Comparison of ENCODE assay signal across 8 cellular contexts in genomic region chr13:106534844-106535551, GRCh38. TPM values are rescaled to one million over a fixed set of nuclear protein-coding genes. Genes with fewer than 3 reads are reported as not detected.
DNase-seq lines count a peak whose midpoint lies in the region; ATAC-seq and TF ChIP-seq lines count a peak whose summit lies in the region.

No MANE protein-coding gene starts in this region.

- TF ChIP-seq POLR2A in gastroesophageal sphincter (IDR thresholded peaks at IDR 0.05): no peak

- no peak overlapping the region for H3K9ac ChIP-seq in HUES48 (ENCODE audit: low read depth, low read length)

- H3K4me1 ChIP-seq in HUES48 (ENCODE audit: control insufficient read depth, insufficient read depth, low read length) (peaks cover 41% of the 10 kb centered on the region), gastroesophageal sphincter (peaks cover 0 to 52% (median 0%) of the 10 kb centered on the region in 3 donors)

- peaks cover 17% of the 10 kb centered on the region for H3K4me1 Mint-ChIP-seq in activated T-helper 2 cell treated with anti-CD3 and anti-CD28 coated beads, Interferon-gamma antibody, Interleukin-2, Interleukin-4, amounts not matched to agents 10 μg/mL and 5 μg/mL and 100 μg/mL, durations not matched to agents 14 hours and 24 hours and 36 hours (ENCODE audit: low read depth)
- H3K4me1 Mint-ChIP-seq in osteocyte (ENCODE audit: unreplicated experiment): peaks cover 30% of the 10 kb centered on the region

- H3K9me3 ChIP-seq in HUES48 (ENCODE audit: control insufficient read depth, insufficient read depth, low read length) (no peaks in the 10 kb centered on the region), gastroesophageal sphincter (no peaks in the 10 kb centered on the region)

- intact Hi-C loops in activated T-helper 2 cell treated with anti-CD3 and anti-CD28 coated beads, Interferon-gamma antibody, Interleukin-2, Interleukin-4, amounts not matched to agents 10 μg/mL and 5 μg/mL and 100 μg/mL, durations not matched to agents 14 hours and 24 hours and 36 hours (cut with micrococcal nuclease): loop anchor here (1.0 to 10.0 kb wide), 6 partner anchors 26 to 1400 kb away; no protein-coding TSS in a partner anchor

- WGBS in gastroesophageal sphincter (ENCODE audit: low coverage in 1 of 2), 2 donors: no CpG with 5 or more reads among the region's 98 CpGs

- no peak overlapping the region for H3K27ac ChIP-seq in HUES48 (ENCODE audit: low read depth, low read length)
- peak overlapping the region; percentile 11 to 89 (median 81) for H3K27ac ChIP-seq in gastroesophageal sphincter

- TF ChIP-seq CTCF in GM10248 (IDR thresholded peaks at IDR 0.05; ENCODE audit: control extremely low read depth, extremely low read depth, low read depth, missing control alignments): no peak
- no peak for TF ChIP-seq CTCF in gastroesophageal sphincter (IDR thresholded peaks at IDR 0.05)
- no peak for TF ChIP-seq CTCF in osteocyte (IDR thresholded peaks at IDR 0.05)

- H3K27me3 Mint-ChIP-seq in activated T-helper 2 cell treated with anti-CD3 and anti-CD28 coated beads, Interferon-gamma antibody, Interleukin-2, Interleukin-4, amounts not matched to agents 10 μg/mL and 5 μg/mL and 100 μg/mL, durations not matched to agents 14 hours and 24 hours and 36 hours (ENCODE audit: low read depth): peaks cover 38% of the 10 kb centered on the region
- no peaks in the 10 kb centered on the region for H3K27me3 Mint-ChIP-seq in osteocyte (ENCODE audit: unreplicated experiment)

- H3K4me3 ChIP-seq in HUES48 (ENCODE audit: low read depth, low read length): peak overlapping the region; percentile 72
- H3K4me3 ChIP-seq in gastroesophageal sphincter: peak overlapping the region; percentile 56 to 62

- peak; percentile 28 for DNase-seq in GM10248 (ENCODE audit: extremely low spot score)
- DNase-seq in activated T-helper 2 cell treated with anti-CD3 and anti-CD28 coated beads, Interferon-gamma antibody, Interleukin-2, Interleukin-4, amounts not matched to agents 10 μg/mL and 5 μg/mL and 100 μg/mL, durations not matched to agents 14 hours and 24 hours and 36 hours (ENCODE audit: low spot score): peak; percentile 8
- no peak for DNase-seq in osteocyte (ENCODE audit: extremely low spot score, unreplicated experiment)
- DNase-seq in NCI-H187 treated with DMSO at 0.1 percent for 48 hours (lab: John Stamatoyannopoulos, UW): no peak
- no peak for DNase-seq in GOT3 (lab: John Stamatoyannopoulos, UW)

- H3K36me3 Mint-ChIP-seq in activated T-helper 2 cell treated with anti-CD3 and anti-CD28 coated beads, Interferon-gamma antibody, Interleukin-2, Interleukin-4, amounts not matched to agents 10 μg/mL and 5 μg/mL and 100 μg/mL, durations not matched to agents 14 hours and 24 hours and 36 hours (ENCODE audit: low read depth): no peaks in the 10 kb centered on the region
- H3K36me3 Mint-ChIP-seq in osteocyte (ENCODE audit: unreplicated experiment): no peaks in the 10 kb centered on the region

- CTCF ChIA-PET in GM10248 (lab: Yijun Ruan, JAX): interaction anchor here (1.1 to 3.5 kb wide), 12 partner anchors 10 to 1124 kb away, joined by 3 to 27 read pairs (median 9); no protein-coding TSS in a partner anchor

- peaks cover 39% of the 10 kb centered on the region for H3K27me3 ChIP-seq in HUES48 (ENCODE audit: control insufficient read depth, insufficient read depth, low read length)
- no peaks in the 10 kb centered on the region for H3K27me3 ChIP-seq in gastroesophageal sphincter

- peak overlapping the region; percentile 76 for H3K4me3 Mint-ChIP-seq in activated T-helper 2 cell treated with anti-CD3 and anti-CD28 coated beads, Interferon-gamma antibody, Interleukin-2, Interleukin-4, amounts not matched to agents 10 μg/mL and 5 μg/mL and 100 μg/mL, durations not matched to agents 14 hours and 24 hours and 36 hours (ENCODE audit: low read depth)
- peak overlapping the region; percentile 90 for H3K4me3 Mint-ChIP-seq in osteocyte (ENCODE audit: unreplicated experiment)

- POLR2A ChIA-PET in GM10248 (lab: Yijun Ruan, JAX): interaction anchor here (0.9 kb wide), 1 partner anchor 32 kb away, joined by 5 read pairs; the partner anchor contains the start of gene ARGLU1

- TF ChIP-seq EP300 in gastroesophageal sphincter (IDR thresholded peaks at IDR 0.05): no peak

- H3K36me3 ChIP-seq in HUES48 (ENCODE audit: control insufficient read depth, insufficient read depth, low read length): no peaks in the 10 kb centered on the region
- H3K36me3 ChIP-seq in gastroesophageal sphincter: no peaks in the 10 kb centered on the region

- no peaks in the 10 kb centered on the region for H3K9me3 Mint-ChIP-seq in activated T-helper 2 cell treated with anti-CD3 and anti-CD28 coated beads, Interferon-gamma antibody, Interleukin-2, Interleukin-4, amounts not matched to agents 10 μg/mL and 5 μg/mL and 100 μg/mL, durations not matched to agents 14 hours and 24 hours and 36 hours
- no peaks in the 10 kb centered on the region for H3K9me3 Mint-ChIP-seq in osteocyte (ENCODE audit: unreplicated experiment)

- H3K27ac Mint-ChIP-seq in activated T-helper 2 cell treated with anti-CD3 and anti-CD28 coated beads, Interferon-gamma antibody, Interleukin-2, Interleukin-4, amounts not matched to agents 10 μg/mL and 5 μg/mL and 100 μg/mL, durations not matched to agents 14 hours and 24 hours and 36 hours: no peak overlapping the region
- H3K27ac Mint-ChIP-seq in osteocyte (ENCODE audit: unreplicated experiment): peak overlapping the region; percentile 71

- ATAC-seq in GM21528 (IDR thresholded peaks at IDR 0.05; ENCODE audit: low FRiP score, unreplicated experiment) (peak; percentile 40), gastroesophageal sphincter (peak; percentile 21)

RNA-seq across cellular contexts. Expression of gene EFNB2, which starts 0.5 kb away (rescaled TPM):
- 0.21 and 0.25 TPM in 2 replicates for total RNA-seq in activated T-helper 2 cell treated with anti-CD3 and anti-CD28 coated beads, Interferon-gamma antibody, Interleukin-2, Interleukin-4, amounts not matched to agents 10 μg/mL and 5 μg/mL and 100 μg/mL, durations not matched to agents 14 hours and 24 hours and 36 hours
- 10 to 100 TPM; 13.7 to 39.7 (median 20.5) TPM for total RNA-seq in gastroesophageal sphincter
- total RNA-seq in osteocyte: 49.2 and 50.0 TPM in 2 replicates

RNA-seq across cellular contexts. Expression of gene ARGLU1, which starts 32.9 kb away (rescaled TPM):
- total RNA-seq in activated T-helper 2 cell treated with anti-CD3 and anti-CD28 coated beads, Interferon-gamma antibody, Interleukin-2, Interleukin-4, amounts not matched to agents 10 μg/mL and 5 μg/mL and 100 μg/mL, durations not matched to agents 14 hours and 24 hours and 36 hours: 90.4 and 92.7 TPM in 2 replicates
- total RNA-seq in gastroesophageal sphincter: 100 to 1,000 TPM in 2 of 4 donors, 10 to 100 TPM in 2; 25.5 to 140 (median 73.5) TPM
- 65.8 and 78.8 TPM in 2 replicates for total RNA-seq in osteocyte

Comparison
In these comparisons a context has a peak if more than half of its experiments do, and no peak if none do; other contexts are left out.
1. DNase-seq: peak in GM10248 (single experiment) and activated T-helper 2 cell treated with anti-CD3 and anti-CD28 coated beads, Interferon-gamma antibody, Interleukin-2, Interleukin-4, amounts not matched to agents 10 μg/mL and 5 μg/mL and 100 μg/mL, durations not matched to agents 14 hours and 24 hours and 36 hours (single experiment); none in osteocyte (single experiment), NCI-H187 treated with DMSO at 0.1 percent for 48 hours (single experiment) and GOT3 (single experiment).
2. RNA of gene EFNB2, which starts 0.5 kb away (total RNA-seq): 49.2 to 50.0 TPM in osteocyte and 13.7 to 39.7 TPM in gastroesophageal sphincter; 0.21 to 0.25 TPM in activated T-helper 2 cell treated with anti-CD3 and anti-CD28 coated beads, Interferon-gamma antibody, Interleukin-2, Interleukin-4, amounts not matched to agents 10 μg/mL and 5 μg/mL and 100 μg/mL, durations not matched to agents 14 hours and 24 hours and 36 hours; every median in the first group is over 10 times any median in the second.